29 cellular contexts compared by ENCODE assay signal in the genomic region with DNA sequence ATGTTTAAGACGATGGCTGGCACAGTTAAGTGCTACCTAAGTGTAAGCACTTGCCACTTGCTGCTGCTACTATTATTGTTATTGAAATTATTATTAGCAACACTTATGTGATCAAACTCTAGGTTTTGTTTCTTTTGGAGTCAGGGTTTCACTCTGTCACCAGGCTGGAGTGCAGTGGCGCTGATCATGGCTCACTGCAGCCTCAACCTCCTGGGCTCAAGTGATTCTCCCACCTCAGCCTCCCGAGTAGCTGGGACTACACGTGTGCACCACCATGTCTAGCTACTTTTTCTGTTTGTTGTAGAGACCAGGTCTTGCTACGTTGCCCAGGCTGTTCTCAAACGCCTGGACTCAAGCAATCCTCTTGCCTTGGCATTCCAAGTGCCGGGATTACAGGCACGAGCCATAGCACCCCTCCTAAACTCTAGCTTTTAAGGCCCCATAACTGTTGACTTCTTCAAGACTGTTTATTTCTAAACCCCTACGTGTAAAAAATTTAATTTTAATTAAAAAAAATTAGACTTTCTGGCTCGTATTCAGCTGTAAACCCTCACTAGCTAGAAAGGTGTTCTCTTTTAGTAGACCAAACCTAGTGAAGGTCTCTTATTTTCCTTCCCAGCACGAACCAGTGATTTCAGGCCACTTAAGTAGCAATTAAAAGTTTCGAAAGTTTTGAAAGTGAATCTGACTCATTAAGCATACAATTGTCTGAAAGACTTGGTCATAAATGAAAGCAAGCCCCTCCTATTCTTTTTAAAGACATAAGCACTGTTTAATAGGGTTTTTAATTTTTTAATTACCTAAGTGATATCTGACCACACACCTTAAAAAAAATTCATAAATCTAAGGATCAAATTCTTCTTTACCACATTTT. TPM values are rescaled to one million over a fixed set of nuclear protein-coding genes. Genes with fewer than 3 reads are reported as not detected.
DNase-seq lines count a peak whose midpoint lies in the region; ATAC-seq and TF ChIP-seq lines count a peak whose summit lies in the region.
"Had no signal": no experiment of that assay in that cellular context is flagged by ENCODE, and none has a peak within 500 bp of the region (broad histone marks: within the 10 kb centered on the region; RNA-seq: fewer than 3 reads in every experiment).

No MANE protein-coding gene starts in this region.

- TF ChIP-seq CTCF in MCF 10A (IDR thresholded peaks at IDR 0.05; ENCODE audit: unreplicated experiment) (no peak), breast epithelium (IDR thresholded peaks at IDR 0.05) (no peak), RWPE2 (IDR thresholded peaks at IDR 0.05; ENCODE audit: poor library complexity, severe bottlenecking) (no peak), lower lobe of right lung (IDR thresholded peaks at IDR 0.05) (no peak), testis (IDR thresholded peaks at IDR 0.05) (no peak), H9 (conservative IDR thresholded peaks at IDR 0.05) (no peak)

- H2BK5ac ChIP-seq in H9 (ENCODE audit: insufficient read length, low read length), result no peak overlapping the region

- H3K4me1 ChIP-seq in breast epithelium (no peaks in the 10 kb centered on the region), RWPE2 (ENCODE audit: insufficient read depth, poor library complexity, severe bottlenecking) (peaks cover 16% of the 10 kb centered on the region), lower lobe of right lung (no peaks in the 10 kb centered on the region), testis (no peaks in the 10 kb centered on the region), H9 (ENCODE audit: insufficient read depth, low read length) (no peaks in the 10 kb centered on the region)
- H3K4me1 ChIP-seq: adrenal gland, Caco-2, left ventricle myocardium inferior had no signal

- no peaks in the 10 kb centered on the region for H4K20me1 ChIP-seq in H9 (ENCODE audit: control insufficient read depth, insufficient read depth, insufficient read length)

- no peak overlapping the region for H3K14ac ChIP-seq in H9 (ENCODE audit: insufficient read depth, low read length)

- POLR2A ChIA-PET in MCF 10A (lab: Yijun Ruan, JAX), result interaction anchor here (0.8 to 1.2 kb wide), 3 partner anchors 10 to 134 kb away, joined by 3 to 4 read pairs (median 4); no protein-coding TSS in a partner anchor

- WGBS in testis, 2 donors, result 80% methylated on average over 12 of the region's 12 CpGs
- no CpG with 5 or more reads among the region's 12 CpGs for WGBS in H9 (ENCODE audit: extremely low coverage, insufficient read length, low lambda C conversion rate)

- H3K36me3 ChIP-seq in breast epithelium (no peaks in the 10 kb centered on the region), RWPE2 (ENCODE audit: low read depth) (no peaks in the 10 kb centered on the region), lower lobe of right lung (no peaks in the 10 kb centered on the region), testis (ENCODE audit: low read depth, missing control alignments) (no peaks in the 10 kb centered on the region)
- H3K36me3 ChIP-seq: adrenal gland, left ventricle myocardium inferior, neutrophil had no signal

- no TSS peak for BruUV-seq in MCF 10A (replicated peaks; lab: Mats Ljungman, UMichigan)

- no peak overlapping the region for H4K91ac ChIP-seq in H9 (ENCODE audit: insufficient read length, low read depth, low read length)

- H3K4me3 ChIP-seq in breast epithelium (no peak overlapping the region), RWPE2 (ENCODE audit: severe bottlenecking) (no peak overlapping the region), lower lobe of right lung (no peak overlapping the region), testis (no peak overlapping the region)
- H3K4me3 ChIP-seq: adrenal gland, dorsolateral prefrontal cortex, left ventricle myocardium inferior had no signal

- DNase-seq in MCF 10A (ENCODE audit: unreplicated experiment) (peak; percentile 49), breast epithelium (ENCODE audit: low spot score in 2 of 2) (no peak), RWPE2 (ENCODE audit: low spot score) (no peak), lower lobe of right lung (no peak), kidney glomerular epithelial cell (lab: John Stamatoyannopoulos, UW) (no peak), testis (no peak), H9 (no peak)
- no peak for DNase-seq in stimulated activated CD4-positive, alpha-beta T cell treated with anti-CD3 and anti-CD28 coated beads, Interleukin-1b, Interleukin-23, amount 100 ng/mL, for 48 hours
- DNase-seq: activated CD8-positive, alpha-beta memory T cell treated with anti-CD3 and anti-CD28 coated beads, Interleukin-2, amount 50 U/mL, for 48 hours; activated CD8-positive, alpha-beta T cell treated with anti-CD3 and anti-CD28 coated beads for 36 hours; activated naive CD4-positive, alpha-beta T cell treated with anti-CD3 and anti-CD28 coated beads for 36 hours; adrenal gland; Caco-2; DMS53; dorsolateral prefrontal cortex; GDM1; hippocampal formation; left ventricle myocardium inferior; NCI-H2029; NCI-H524 treated with DMSO at 0.1 percent for 48 hours; SHP77 treated with DMSO at 0.1 percent for 48 hours; stimulated activated CD4-positive, alpha-beta T cell treated with anti-CD3 and anti-CD28 coated beads, Interleukin-4, amount 100 ng/mL, for 4 hours had no signal

- H3K23me2 ChIP-seq in H9 (ENCODE audit: insufficient read length, low read depth, low read length, poor library complexity, severe bottlenecking), result no peaks in the 10 kb centered on the region

- H3K9me3 ChIP-seq in breast epithelium (no peaks in the 10 kb centered on the region), RWPE2 (ENCODE audit: severe bottlenecking) (no peaks in the 10 kb centered on the region), lower lobe of right lung (no peaks in the 10 kb centered on the region), testis (no peaks in the 10 kb centered on the region), H9 (ENCODE audit: control insufficient read depth, low read depth, low read length) (no peaks in the 10 kb centered on the region)
- H3K9me3 ChIP-seq: adrenal gland, Caco-2, left ventricle myocardium inferior, neutrophil had no signal

- no peak overlapping the region for H3T11ph ChIP-seq in H9 (ENCODE audit: low read length)

- H3K79me1 ChIP-seq in H9 (ENCODE audit: insufficient read depth, low read depth, low read length, poor library complexity, severe bottlenecking), result no peaks in the 10 kb centered on the region

- H3K79me2 ChIP-seq in H9 (ENCODE audit: insufficient read depth, low read length), result no peaks in the 10 kb centered on the region

- no peak overlapping the region for H3K4me2 ChIP-seq in H9 (ENCODE audit: insufficient read depth, insufficient read length, low read length)

- no peak overlapping the region for H2AFZ ChIP-seq in H9 (ENCODE audit: low read length)

- H3K27ac Mint-ChIP-seq in MCF 10A (ENCODE audit: low read depth, unreplicated experiment), result peak overlapping the region; percentile 42
- no peak overlapping the region for H3K27ac Mint-ChIP-seq in H9
- H3K27ac Mint-ChIP-seq: activated CD8-positive, alpha-beta T cell treated with anti-CD3 and anti-CD28 coated beads for 36 hours; activated naive CD4-positive, alpha-beta T cell treated with anti-CD3 and anti-CD28 coated beads for 36 hours; activated T-helper 1 cell treated with anti-CD3 and anti-CD28 coated beads, Interleukin-12 subunit alpha, Interleukin-12 subunit beta, Interleukin-2, Interleukin-4 antibody, amounts not matched to agents 30 ng/mL and 10 ng/mL and 1 ng/mL, durations not matched to agents 14 hours and 24 hours and 36 hours; CD14-positive monocyte; mesothelial cell of epicardium; progenitor cell of endocrine pancreas; T-helper 2 cell treated with Interferon-gamma antibody and Interleukin-4, amounts not matched to agents 5 μg/mL and 100 μg/mL, for 36 hours had no signal

- TF ChIP-seq POLR2A in breast epithelium (IDR thresholded peaks at IDR 0.05) (no peak), testis (IDR thresholded peaks at IDR 0.05) (no peak)

- H3K23ac ChIP-seq in H9 (ENCODE audit: insufficient read length, low read depth, low read length), result no peak overlapping the region

- H3K4ac ChIP-seq in H9 (ENCODE audit: low read depth, low read length), result no peak overlapping the region

- H3K4me3 Mint-ChIP-seq in MCF 10A (ENCODE audit: unreplicated experiment) (no peak overlapping the region), H9 (no peak overlapping the region)
- H3K4me3 Mint-ChIP-seq: activated CD8-positive, alpha-beta T cell treated with anti-CD3 and anti-CD28 coated beads for 36 hours; activated naive CD4-positive, alpha-beta T cell treated with anti-CD3 and anti-CD28 coated beads for 36 hours; activated T-helper 1 cell treated with anti-CD3 and anti-CD28 coated beads, Interleukin-12 subunit alpha, Interleukin-12 subunit beta, Interleukin-2, Interleukin-4 antibody, amounts not matched to agents 30 ng/mL and 10 ng/mL and 1 ng/mL, durations not matched to agents 14 hours and 24 hours and 36 hours; CD14-positive monocyte; mesothelial cell of epicardium; T-helper 2 cell treated with Interferon-gamma antibody and Interleukin-4, amounts not matched to agents 5 μg/mL and 100 μg/mL, for 36 hours had no signal

- intact Hi-C loops in MCF 10A (cut with micrococcal nuclease) (loop anchor here (10.0 kb wide), 1 partner anchor 144 kb away; no protein-coding TSS in a partner anchor), breast epithelium (cut with DNase I; ENCODE audit: low total_unique reads) (no loop called here), lower lobe of right lung (cut with DNase I) (no loop called here), testis (cut with DNase I; ENCODE audit: low total_unique reads) (no loop called here)

- no peak overlapping the region for H2BK20ac ChIP-seq in H9 (ENCODE audit: low read depth, low read length, poor library complexity, severe bottlenecking)

- H2AK5ac ChIP-seq in H9 (ENCODE audit: insufficient read length, low read length), result no peak overlapping the region

- H3K27me3 ChIP-seq in breast epithelium (no peaks in the 10 kb centered on the region), RWPE2 (ENCODE audit: insufficient read depth, poor library complexity, severe bottlenecking) (no peaks in the 10 kb centered on the region), lower lobe of right lung (ENCODE audit: low read depth) (no peaks in the 10 kb centered on the region), testis (no peaks in the 10 kb centered on the region), H9 (ENCODE audit: insufficient read depth, low read length) (no peaks in the 10 kb centered on the region)
- H3K27me3 ChIP-seq: adrenal gland had no signal

- no peak overlapping the region for H3K18ac ChIP-seq in H9 (ENCODE audit: insufficient read length, low read depth, low read length)

- H3K36me3 Mint-ChIP-seq in MCF 10A (ENCODE audit: insufficient read depth, unreplicated experiment) (no peaks in the 10 kb centered on the region), H9 (ENCODE audit: insufficient read depth in 1 of 3, low read depth in 3 of 3) (no peaks in the 10 kb centered on the region)
- H3K36me3 Mint-ChIP-seq: CD14-positive monocyte, mesothelial cell of epicardium had no signal

- H3K27me3 Mint-ChIP-seq in MCF 10A (ENCODE audit: insufficient read depth, unreplicated experiment), result no peaks in the 10 kb centered on the region
- H3K27me3 Mint-ChIP-seq in H9 (ENCODE audit: low read depth), result no peaks in the 10 kb centered on the region

- H3K27ac ChIP-seq in breast epithelium (no peak overlapping the region), RWPE2 (ENCODE audit: poor library complexity, severe bottlenecking) (peak overlapping the region; percentile 22), lower lobe of right lung (peak overlapping the region; percentile 54), testis (no peak overlapping the region), H9 (ENCODE audit: insufficient read length, low read depth, low read length) (no peak overlapping the region)
- H3K27ac ChIP-seq: adrenal gland, dorsolateral prefrontal cortex, left ventricle myocardium inferior, neutrophil had no signal

- no peak overlapping the region for H4K8ac ChIP-seq in H9 (replicated peaks; ENCODE audit: insufficient read length, low read depth, low read length)

- no peak overlapping the region for H2BK15ac ChIP-seq in H9 (ENCODE audit: low read depth, low read length)

- CTCF ChIA-PET in MCF 10A (lab: Yijun Ruan, JAX), result interaction anchor here (0.8 to 1.4 kb wide), 6 partner anchors 9 to 145 kb away, joined by 3 to 8 read pairs (median 5); a partner anchor contains a TSS

- H3K9me3 Mint-ChIP-seq in MCF 10A (ENCODE audit: unreplicated experiment) (no peaks in the 10 kb centered on the region), H9 (no peaks in the 10 kb centered on the region)
- H3K9me3 Mint-ChIP-seq: activated CD8-positive, alpha-beta T cell treated with anti-CD3 and anti-CD28 coated beads for 36 hours; activated naive CD4-positive, alpha-beta T cell treated with anti-CD3 and anti-CD28 coated beads for 36 hours; activated T-helper 1 cell treated with anti-CD3 and anti-CD28 coated beads, Interleukin-12 subunit alpha, Interleukin-12 subunit beta, Interleukin-2, Interleukin-4 antibody, amounts not matched to agents 30 ng/mL and 10 ng/mL and 1 ng/mL, durations not matched to agents 14 hours and 24 hours and 36 hours; mesothelial cell of epicardium; T-helper 2 cell treated with Interferon-gamma antibody and Interleukin-4, amounts not matched to agents 5 μg/mL and 100 μg/mL, for 36 hours had no signal

- no peak overlapping the region for H2BK12ac ChIP-seq in H9 (ENCODE audit: insufficient read length, low read depth, low read length)

- H4K5ac ChIP-seq in H9 (ENCODE audit: insufficient read length, low read depth, low read length), result no peak overlapping the region

- H3K4me1 Mint-ChIP-seq in MCF 10A (ENCODE audit: insufficient read depth, unreplicated experiment), result peaks cover 15% of the 10 kb centered on the region
- H3K4me1 Mint-ChIP-seq in H9, result no peaks in the 10 kb centered on the region
- H3K4me1 Mint-ChIP-seq: mesothelial cell of epicardium had no signal

- no peak overlapping the region for H3K9ac ChIP-seq in H9 (ENCODE audit: extremely low read depth, insufficient read length, low read length)

- H2BK120ac ChIP-seq in H9 (ENCODE audit: low read depth, low read length, poor library complexity, severe bottlenecking), result no peak overlapping the region

- ATAC-seq in RWPE2 (ENCODE audit: low read depth) (no peak), lower lobe of right lung (peak; percentile 57 to 84)
- ATAC-seq: activated CD8-positive, alpha-beta T cell treated with anti-CD3 and anti-CD28 coated beads for 36 hours had no signal

- no peak overlapping the region for H3K56ac ChIP-seq in H9 (ENCODE audit: insufficient read length, low read depth, low read length)

RNA-seq across cellular contexts. Expression of a gene that starts 11.7 kb away (rescaled TPM):
- total RNA-seq in MCF 10A (2022) (9.5 and 12.5 TPM in 2 replicates), breast epithelium (10 to 100 TPM in 2 of 3 donors, 1 to 10 TPM in 1; 3.0 to 18.0 (median 18.0) TPM), lower lobe of right lung (38.3 TPM), testis (under 1 TPM; 0.31 to 0.55 TPM), H9 (2021) (0.11 and 0.35 TPM in 2 replicates)
- 1.1 TPM for polyA plus RNA-seq in testis (ENCODE audit: insufficient read depth, low read depth, low replicate concordance)
- total RNA-seq: activated CD8-positive, alpha-beta T cell treated with anti-CD3 and anti-CD28 coated beads for 36 hours; activated naive CD4-positive, alpha-beta T cell treated with anti-CD3 and anti-CD28 coated beads for 36 hours; activated T-helper 1 cell treated with anti-CD3 and anti-CD28 coated beads, Interleukin-12 subunit alpha, Interleukin-12 subunit beta, Interleukin-2, Interleukin-4 antibody, amounts not matched to agents 30 ng/mL and 10 ng/mL and 1 ng/mL, durations not matched to agents 14 hours and 24 hours and 36 hours; Caco-2; HT1080; left ventricle myocardium inferior; mesothelial cell of epicardium; progenitor cell of endocrine pancreas had no signal
- polyA plus RNA-seq: CD14-positive monocyte had no signal

Comparison
In these comparisons a context has a peak if more than half of its experiments do, and no peak if none do; other contexts are left out.
1. H3K27ac ChIP-seq: peak in RWPE2 (single experiment) and lower lobe of right lung (single experiment); none in breast epithelium (0 of 2), testis (0 of 2) and H9 (single experiment).